12 cellular contexts compared by ENCODE assay signal in genomic region chr22:48263791-48264351, GRCh38.
DNase-seq lines count a peak whose midpoint lies in the region; ATAC-seq lines count a peak whose summit lies in the region.
"Had no signal": no experiment of that assay in that cellular context is flagged by ENCODE, and none has a peak within 500 bp of the region (broad histone marks: within the 10 kb centered on the region; RNA-seq: fewer than 3 reads in every experiment).

No MANE protein-coding gene starts in this region.

- no peak for ATAC-seq in left lobe of liver
- ATAC-seq: CD8-positive, alpha-beta T cell; HepG2 had no signal

- peak; percentile 55 for DNase-seq in NCI-H1694 treated with DMSO at 0.1 percent for 48 hours (lab: John Stamatoyannopoulos, UW)
- DNase-seq in NCI-H1694 (lab: John Stamatoyannopoulos, UW): no peak
- peak; percentile 73 for DNase-seq in NCI-H1105 (lab: John Stamatoyannopoulos, UW)
- peak; percentile 25 for DNase-seq in NCI-H2171 (lab: John Stamatoyannopoulos, UW)
- peak; percentile 62 for DNase-seq in mesenteric fat pad (ENCODE audit: low spot score)
- no peak for DNase-seq in left lobe of liver (ENCODE audit: low spot score)
- DNase-seq in stimulated activated CD4-positive, alpha-beta T cell treated with anti-CD3 and anti-CD28 coated beads, Interleukin-2, amount 100 ng/mL, for 48 hours: no peak
- no peak for DNase-seq in middle frontal gyrus (ENCODE audit: extremely low spot score, low spot score)
- DNase-seq: 8988T; Calu3; CD8-positive, alpha-beta T cell had no signal

Comparison
In these comparisons a context has a peak if more than half of its experiments do, and no peak if none do; other contexts are left out.
1. DNase-seq: peak in NCI-H1694 treated with DMSO at 0.1 percent for 48 hours (single experiment), NCI-H1105 (single experiment), NCI-H2171 (single experiment) and mesenteric fat pad (single experiment); none in NCI-H1694 (single experiment), left lobe of liver (single experiment), stimulated activated CD4-positive, alpha-beta T cell treated with anti-CD3 and anti-CD28 coated beads, Interleukin-2, amount 100 ng/mL, for 48 hours (0 of 2) and middle frontal gyrus (single experiment).